6 cellular contexts compared by ENCODE assay signal in genomic region chr10:70341791-70342415, GRCh38. TPM values are rescaled to one million over a fixed set of nuclear protein-coding genes. Genes with fewer than 3 reads are reported as not detected.
"Had no signal": no experiment of that assay in that cellular context is flagged by ENCODE, and none has a peak within 500 bp of the region (broad histone marks: within the 10 kb centered on the region; RNA-seq: fewer than 3 reads in every experiment).

No MANE protein-coding gene starts in this region.

RNA-seq across cellular contexts. Expression of gene NPFFR1, which starts 58.1 kb away (rescaled TPM):
- total RNA-seq: LHCN-M2, NCI-H460, Peyer's patch, SJSA1 had no signal
- polyA plus RNA-seq: IgD-negative memory B cell, K562 had no signal
